In genomic region chr3:187227658-187228258, GRCh38 we compare ENCODE assay signal across 19 cellular contexts. TPM values are rescaled to one million over a fixed set of nuclear protein-coding genes. Genes with fewer than 3 reads are reported as not detected.
DNase-seq lines count a peak whose midpoint lies in the region; ATAC-seq, FAIRE-seq and TF ChIP-seq lines count a peak whose summit lies in the region.
"Had no signal": no experiment of that assay in that cellular context is flagged by ENCODE, and none has a peak within 500 bp of the region (broad histone marks: within the 10 kb centered on the region; RNA-seq: fewer than 3 reads in every experiment).

No MANE protein-coding gene starts in this region.

- TF ChIP-seq POLR2A in breast epithelium (IDR thresholded peaks at IDR 0.05) (no peak), GM12892 (IDR thresholded peaks at IDR 0.05; ENCODE audit: low read depth, low read length) (no peak)

- no peaks in the 10 kb centered on the region for H3K27me3 Mint-ChIP-seq in MCF 10A (ENCODE audit: insufficient read depth, unreplicated experiment)
- H3K27me3 Mint-ChIP-seq in effector memory CD8-positive, alpha-beta T cell: peaks cover 11 to 19% of the 10 kb centered on the region in 2 donors

- CTCF ChIA-PET in MCF 10A (lab: Yijun Ruan, JAX): interaction anchor here (0.6 to 1.5 kb wide), 4 partner anchors 71 to 607 kb away, joined by 3 to 5 read pairs (median 4); no protein-coding TSS in a partner anchor

- BruUV-seq in MCF 10A (replicated peaks; lab: Mats Ljungman, UMichigan): no TSS peak

- H3K27ac Mint-ChIP-seq in MCF 10A (ENCODE audit: low read depth, unreplicated experiment): no peak overlapping the region
- H3K27ac Mint-ChIP-seq in effector memory CD8-positive, alpha-beta T cell: no peak overlapping the region
- H3K27ac Mint-ChIP-seq: natural killer cell treated with Interleukin-12 subunit alpha and Interleukin-12 subunit beta and Interleukin-15 and Interleukin-18, amount 100 ng/mL, for 72 hours had no signal

- H3K36me3 Mint-ChIP-seq in MCF 10A (ENCODE audit: insufficient read depth, unreplicated experiment): peaks cover 6% of the 10 kb centered on the region
- no peaks in the 10 kb centered on the region for H3K36me3 Mint-ChIP-seq in effector memory CD8-positive, alpha-beta T cell (ENCODE audit: insufficient read depth)
- H3K36me3 Mint-ChIP-seq: natural killer cell treated with Interleukin-12 subunit alpha and Interleukin-12 subunit beta and Interleukin-15 and Interleukin-18, amount 100 ng/mL, for 72 hours had no signal

- no peak overlapping the region for H3K27ac ChIP-seq in breast epithelium
- H3K27ac ChIP-seq: 22Rv1 had no signal

- POLR2A ChIA-PET in MCF 10A (lab: Yijun Ruan, JAX): no interaction called here

- H3K4me3 Mint-ChIP-seq in MCF 10A (ENCODE audit: unreplicated experiment): no peak overlapping the region
- H3K4me3 Mint-ChIP-seq in effector memory CD8-positive, alpha-beta T cell: no peak overlapping the region
- H3K4me3 Mint-ChIP-seq: natural killer cell treated with Interleukin-12 subunit alpha and Interleukin-12 subunit beta and Interleukin-15 and Interleukin-18, amount 100 ng/mL, for 72 hours had no signal

- DNase-seq in MCF 10A (ENCODE audit: unreplicated experiment) (peak; percentile 45), breast epithelium (ENCODE audit: low spot score in 2 of 2) (no peak), SW 1271 (lab: John Stamatoyannopoulos, UW) (peak; percentile 26 to 60), fibroblast of the aortic adventitia (ENCODE audit: low read depth) (peak; percentile 84), GM12892 (ENCODE audit: insufficient read length) (no peak), NCI-H1417 treated with DMSO at 0.1 percent for 48 hours (lab: John Stamatoyannopoulos, UW) (no peak)
- no peak for DNase-seq in effector memory CD8-positive, alpha-beta T cell
- no peak for DNase-seq in NK-92 treated with Interleukin-12 subunit alpha and Interleukin-12 subunit beta, amount 100 ng/mL, for 24 hours (lab: John Stamatoyannopoulos, UW)
- DNase-seq: activated CD4-positive, alpha-beta T cell treated with anti-CD3 and anti-CD28 coated beads for 48 hours; activated T-cell treated with anti-CD3 and anti-CD28 coated beads, Interleukin-2, amount 50 U/mL, for 48 hours; amygdala; effector CD4-positive, alpha-beta T cell; head of caudate nucleus; NCI-H2107; T-helper 1 cell had no signal

- intact Hi-C loops in MCF 10A (cut with micrococcal nuclease) (loop anchor here (10.0 kb wide), 1 partner anchor 1917 kb away; no protein-coding TSS in a partner anchor), breast epithelium (cut with DNase I; ENCODE audit: low total_unique reads) (loop anchor here (10.0 kb wide), 1 partner anchor 447 kb away; the partner anchor contains the start of gene SST)

- H3K4me3 ChIP-seq in breast epithelium (no peak overlapping the region), fibroblast of the aortic adventitia (ENCODE audit: low read depth, low read length) (no peak overlapping the region)

- H3K4me1 ChIP-seq in breast epithelium: no peaks in the 10 kb centered on the region

- H3K4me1 Mint-ChIP-seq in MCF 10A (ENCODE audit: insufficient read depth, unreplicated experiment): peaks cover 27% of the 10 kb centered on the region
- H3K4me1 Mint-ChIP-seq in effector memory CD8-positive, alpha-beta T cell (ENCODE audit: low read depth in 2 of 2): no peaks in the 10 kb centered on the region

- no peaks in the 10 kb centered on the region for H3K9me3 Mint-ChIP-seq in MCF 10A (ENCODE audit: unreplicated experiment)
- H3K9me3 Mint-ChIP-seq in effector memory CD8-positive, alpha-beta T cell: no peaks in the 10 kb centered on the region
- H3K9me3 Mint-ChIP-seq: natural killer cell treated with Interleukin-12 subunit alpha and Interleukin-12 subunit beta and Interleukin-15 and Interleukin-18, amount 100 ng/mL, for 72 hours had no signal

- no peak for FAIRE-seq in GM12892 (lab: Jason Lieb, UNC)
- FAIRE-seq: GM12891 had no signal

- H3K9me3 ChIP-seq in breast epithelium: no peaks in the 10 kb centered on the region

- TF ChIP-seq CTCF in MCF 10A (IDR thresholded peaks at IDR 0.05; ENCODE audit: unreplicated experiment) (no peak), breast epithelium (IDR thresholded peaks at IDR 0.05) (no peak), fibroblast of the aortic adventitia (IDR thresholded peaks at IDR 0.05; ENCODE audit: insufficient read depth, low read length) (no peak)

- H3K27me3 ChIP-seq in breast epithelium: no peaks in the 10 kb centered on the region

- no peak for ATAC-seq in effector memory CD8-positive, alpha-beta T cell (replicated peaks)
- ATAC-seq: left lobe of liver; natural killer cell treated with Interleukin-12 subunit alpha and Interleukin-12 subunit beta and Interleukin-15 and Interleukin-18, amount 100 ng/mL, for 72 hours had no signal

- H3K36me3 ChIP-seq in breast epithelium: no peaks in the 10 kb centered on the region

RNA-seq across cellular contexts. Expression of gene RTP1, which starts 30.5 kb away (rescaled TPM):
- total RNA-seq in MCF 10A (2022): not detected in 2 replicates
- not detected for total RNA-seq in breast epithelium
- not detected in 2 replicates for total RNA-seq in fibroblast of the aortic adventitia (ENCODE audit: low replicate concordance)
- polyA plus RNA-seq in GM12892 (2012; ENCODE audit: missing spikeins): not detected
- total RNA-seq: left lobe of liver; natural killer cell treated with Interleukin-12 subunit alpha and Interleukin-12 subunit beta and Interleukin-15 and Interleukin-18, amount 100 ng/mL, for 72 hours had no signal

Comparison
In these comparisons a context has a peak if more than half of its experiments do, and no peak if none do; other contexts are left out.
1. DNase-seq: peak in MCF 10A (single experiment), SW 1271 (2 of 2) and fibroblast of the aortic adventitia (single experiment); none in breast epithelium (0 of 2), effector memory CD8-positive, alpha-beta T cell (0 of 3), GM12892 (single experiment), NK-92 treated with Interleukin-12 subunit alpha and Interleukin-12 subunit beta, amount 100 ng/mL, for 24 hours (single experiment) and NCI-H1417 treated with DMSO at 0.1 percent for 48 hours (single experiment).